Comparison of ENCODE assay signal across 16 cellular contexts in the genomic region with DNA sequence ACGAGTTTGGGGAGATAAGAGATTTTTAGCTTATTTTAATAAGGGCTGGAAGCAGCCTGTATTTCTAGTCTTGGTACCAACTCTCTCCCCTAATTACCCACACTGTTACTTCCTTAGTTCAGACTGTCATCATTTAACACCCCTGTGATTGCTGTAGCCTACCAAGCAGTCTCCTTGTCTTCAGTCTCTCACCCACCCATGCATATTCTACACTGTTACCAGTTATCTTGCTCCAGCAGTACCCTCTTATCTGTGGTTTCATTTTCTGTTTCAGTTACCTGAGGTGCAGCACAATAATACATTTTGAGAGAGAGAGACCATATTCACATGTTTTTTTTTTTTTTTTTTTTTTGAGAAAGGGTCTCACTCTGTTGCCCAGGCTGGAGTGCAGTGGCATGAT.
DNase-seq lines count a peak whose midpoint lies in the region; ATAC-seq and TF ChIP-seq lines count a peak whose summit lies in the region.
"Had no signal": no experiment of that assay in that cellular context is flagged by ENCODE, and none has a peak within 500 bp of the region (broad histone marks: within the 10 kb centered on the region; RNA-seq: fewer than 3 reads in every experiment).

No MANE protein-coding gene starts in this region.

- in situ Hi-C loops in KBM-7 (cut with MboI; ENCODE audit: low pct_unique_long_range_greater_than_20kb, low sequenced_read_pairs): no loop called here

- H2AFZ ChIP-seq in SK-N-SH (ENCODE audit: low read depth): no peak overlapping the region
- H2AFZ ChIP-seq: neural progenitor cell had no signal

- no peaks in the 10 kb centered on the region; a peak in 1 of 4 replicates for H3K4me1 ChIP-seq in SK-N-SH (ENCODE audit: control insufficient read depth in 1 of 2, insufficient read depth in 2 of 2, low read depth in 1 of 2, low read length in 1 of 2)
- H3K4me1 ChIP-seq: neural progenitor cell, sigmoid colon had no signal

- TF ChIP-seq CTCF in SK-N-SH (IDR thresholded peaks at IDR 0.05): no peak

- no peaks in the 10 kb centered on the region for H3K79me2 ChIP-seq in SK-N-SH (ENCODE audit: insufficient read depth)

- H3F3A ChIP-seq in SK-N-SH (replicated peaks; ENCODE audit: insufficient read depth): no peaks in the 10 kb centered on the region

- 75% methylated on average over 1 of the region's 1 CpG for WGBS in SK-N-SH (ENCODE audit: low lambda C conversion rate)

- POLR2A ChIA-PET in SK-N-SH (lab: Yijun Ruan, JAX): no interaction called here

- no peak overlapping the region for H3K4me2 ChIP-seq in SK-N-SH
- H3K4me2 ChIP-seq: neural progenitor cell had no signal

- no peaks in the 10 kb centered on the region for H3K9me2 ChIP-seq in SK-N-SH

- TF ChIP-seq EP300 in SK-N-SH (IDR thresholded peaks at IDR 0.05; ENCODE audit: borderline replicate concordance in 1 of 2, low read depth in 1 of 2, low read length in 1 of 2): no peak

- no peaks in the 10 kb centered on the region for H3K36me3 ChIP-seq in SK-N-SH (replicated peaks in 1 of 2; ENCODE audit: control insufficient read depth in 1 of 2, insufficient read depth in 2 of 2, low read length in 1 of 2)
- H3K36me3 ChIP-seq: esophagus muscularis mucosa, neural progenitor cell, sigmoid colon, stomach had no signal

- no peak overlapping the region for H3K9ac ChIP-seq in SK-N-SH
- H3K9ac ChIP-seq: neural progenitor cell had no signal

- ATAC-seq in GM18520 (IDR thresholded peaks at IDR 0.05; ENCODE audit: unreplicated experiment): peak; percentile 52
- peak; percentile 84 for ATAC-seq in GM21360 (IDR thresholded peaks at IDR 0.05; ENCODE audit: unreplicated experiment)
- ATAC-seq in HG02885 (IDR thresholded peaks at IDR 0.05; ENCODE audit: poor library complexity, unreplicated experiment): peak; percentile 72
- ATAC-seq: activated T-cell treated with anti-CD3 and anti-CD28 coated beads, Interleukin-2, amount 50 U/mL, for 4 hours had no signal

- DNase-seq in OCI-M1 (lab: John Stamatoyannopoulos, UW) (peak; percentile 29), DMS153 (lab: John Stamatoyannopoulos, UW) (no peak), SW 1271 (lab: John Stamatoyannopoulos, UW) (no peak), SK-N-SH (no peak), KBM-7 (no peak)
- DNase-seq: activated T-cell treated with anti-CD3 and anti-CD28 coated beads, Interleukin-2, amount 50 U/mL, for 4 hours; amniotic stem cell; hypothalamus; NCI-H2029 treated with DMSO at 0.1 percent for 48 hours; sigmoid colon; stomach had no signal

- no peak overlapping the region for H3K4me3 ChIP-seq in SK-N-SH (ENCODE audit: low read depth in 2 of 2, low read length in 1 of 2)
- H3K4me3 ChIP-seq: esophagus muscularis mucosa, neural progenitor cell, sigmoid colon, stomach had no signal

- no peaks in the 10 kb centered on the region for H3K9me3 ChIP-seq in SK-N-SH
- H3K9me3 ChIP-seq: esophagus muscularis mucosa, sigmoid colon, stomach had no signal

- H3K27me3 ChIP-seq in SK-N-SH (ENCODE audit: insufficient read depth): no peaks in the 10 kb centered on the region
- H3K27me3 ChIP-seq: esophagus muscularis mucosa, neural progenitor cell, sigmoid colon, stomach had no signal

- CTCF ChIA-PET in SK-N-SH (lab: Yijun Ruan, JAX): interaction anchor here (1.2 kb wide), 1 partner anchor 921 kb away, joined by 3 read pairs; no protein-coding TSS in a partner anchor

- no peak overlapping the region for H3K27ac ChIP-seq in SK-N-SH (ENCODE audit: low read depth in 2 of 2, low read length in 1 of 2)
- H3K27ac ChIP-seq: esophagus muscularis mucosa, neural progenitor cell, sigmoid colon had no signal

- H4K20me1 ChIP-seq in SK-N-SH (ENCODE audit: insufficient read depth): no peaks in the 10 kb centered on the region

- TF ChIP-seq RAD21 in SK-N-SH (IDR thresholded peaks at IDR 0.05; ENCODE audit: low read length): no peak

TF ChIP-seq in SK-N-SH, 30 proteins besides CTCF, POLR2A, EP300 and RAD21:
- TF ChIP-seq MEF2A (IDR thresholded peaks at IDR 0.05; ENCODE audit: borderline replicate concordance, low read depth) (no peak), RCOR1 (IDR thresholded peaks at IDR 0.05; ENCODE audit: low read length) (no peak), TAF1 (IDR thresholded peaks at IDR 0.05; ENCODE audit: borderline replicate concordance, low read depth, low read length) (no peak), FOXJ3 (CRISPR knock-in tag; IDR thresholded peaks at IDR 0.05) (no peak), EZH2phosphoT487 (IDR thresholded peaks at IDR 0.05; ENCODE audit: borderline replicate concordance, low read depth) (no peak), ELF1 (IDR thresholded peaks at IDR 0.05) (no peak), RXRA (IDR thresholded peaks at IDR 0.05; ENCODE audit: borderline replicate concordance, low read depth) (no peak), POLR2AphosphoS5 (IDR thresholded peaks at IDR 0.05; ENCODE audit: low read depth, low read length) (no peak), CHD2 (IDR thresholded peaks at IDR 0.05; ENCODE audit: low read length, partially characterized antibody) (no peak)
- TF ChIP-seq, protein P1, sequence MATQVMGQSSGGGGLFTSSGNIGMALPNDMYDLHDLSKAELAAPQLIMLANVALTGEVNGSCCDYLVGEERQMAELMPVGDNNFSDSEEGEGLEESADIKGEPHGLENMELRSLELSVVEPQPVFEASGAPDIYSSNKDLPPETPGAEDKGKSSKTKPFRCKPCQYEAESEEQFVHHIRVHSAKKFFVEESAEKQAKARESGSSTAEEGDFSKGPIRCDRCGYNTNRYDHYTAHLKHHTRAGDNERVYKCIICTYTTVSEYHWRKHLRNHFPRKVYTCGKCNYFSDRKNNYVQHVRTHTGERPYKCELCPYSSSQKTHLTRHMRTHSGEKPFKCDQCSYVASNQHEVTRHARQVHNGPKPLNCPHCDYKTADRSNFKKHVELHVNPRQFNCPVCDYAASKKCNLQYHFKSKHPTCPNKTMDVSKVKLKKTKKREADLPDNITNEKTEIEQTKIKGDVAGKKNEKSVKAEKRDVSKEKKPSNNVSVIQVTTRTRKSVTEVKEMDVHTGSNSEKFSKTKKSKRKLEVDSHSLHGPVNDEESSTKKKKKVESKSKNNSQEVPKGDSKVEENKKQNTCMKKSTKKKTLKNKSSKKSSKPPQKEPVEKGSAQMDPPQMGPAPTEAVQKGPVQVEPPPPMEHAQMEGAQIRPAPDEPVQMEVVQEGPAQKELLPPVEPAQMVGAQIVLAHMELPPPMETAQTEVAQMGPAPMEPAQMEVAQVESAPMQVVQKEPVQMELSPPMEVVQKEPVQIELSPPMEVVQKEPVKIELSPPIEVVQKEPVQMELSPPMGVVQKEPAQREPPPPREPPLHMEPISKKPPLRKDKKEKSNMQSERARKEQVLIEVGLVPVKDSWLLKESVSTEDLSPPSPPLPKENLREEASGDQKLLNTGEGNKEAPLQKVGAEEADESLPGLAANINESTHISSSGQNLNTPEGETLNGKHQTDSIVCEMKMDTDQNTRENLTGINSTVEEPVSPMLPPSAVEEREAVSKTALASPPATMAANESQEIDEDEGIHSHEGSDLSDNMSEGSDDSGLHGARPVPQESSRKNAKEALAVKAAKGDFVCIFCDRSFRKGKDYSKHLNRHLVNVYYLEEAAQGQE (IDR thresholded peaks at IDR 0.05; ENCODE audit: low read depth, low read length): no peak
- TF ChIP-seq, protein P2, sequence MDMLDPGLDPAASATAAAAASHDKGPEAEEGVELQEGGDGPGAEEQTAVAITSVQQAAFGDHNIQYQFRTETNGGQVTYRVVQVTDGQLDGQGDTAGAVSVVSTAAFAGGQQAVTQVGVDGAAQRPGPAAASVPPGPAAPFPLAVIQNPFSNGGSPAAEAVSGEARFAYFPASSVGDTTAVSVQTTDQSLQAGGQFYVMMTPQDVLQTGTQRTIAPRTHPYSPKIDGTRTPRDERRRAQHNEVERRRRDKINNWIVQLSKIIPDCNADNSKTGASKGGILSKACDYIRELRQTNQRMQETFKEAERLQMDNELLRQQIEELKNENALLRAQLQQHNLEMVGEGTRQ (IDR thresholded peaks at IDR 0.05; ENCODE audit: borderline replicate concordance, low read depth, low read length): no peak
TF ChIP-seq in SK-N-SH: peak in this region for 0.
